ENCODE assay signal across 8 cellular contexts in genomic region chr4:186723207-186724047, GRCh38. TPM values are rescaled to one million over a fixed set of nuclear protein-coding genes. Genes with fewer than 3 reads are reported as not detected.
DNase-seq lines count a peak whose midpoint lies in the region; ATAC-seq and TF ChIP-seq lines count a peak whose summit lies in the region.

FAT1 (minus strand) TSS chr4:186723856; CDS start chr4:186709827, 14,029 bp downstream.

- no peak within 1 kb of the TSS for H3K27ac ChIP-seq in CD8-positive, alpha-beta T cell (ENCODE audit: low read depth, low read length)
- peak within 1 kb of the TSS; percentile 99 for H3K27ac ChIP-seq in HUES48 (ENCODE audit: low read depth, low read length)

- CTCF ChIA-PET in CD8-positive, alpha-beta T cell (lab: Charles Lee), result no interaction called here

- no peaks in the 10 kb centered on the region for H3K36me3 Mint-ChIP-seq in CD8-positive, alpha-beta T cell
- H3K36me3 Mint-ChIP-seq in activated T-helper 1 cell treated with anti-CD3 and anti-CD28 coated beads, Interleukin-12 subunit alpha, Interleukin-12 subunit beta, Interleukin-2, Interleukin-4 antibody, amounts not matched to agents 30 ng/mL and 10 ng/mL and 1 ng/mL, durations not matched to agents 14 hours and 24 hours and 36 hours (ENCODE audit: low read depth), result no peaks in the 10 kb centered on the region

- H2AFZ ChIP-seq in neuron (ENCODE audit: low read depth, low read length), result peak within 1 kb of the TSS; percentile 85

- H3K4me3 ChIP-seq in CD8-positive, alpha-beta T cell (ENCODE audit: low read depth, low read length), result no peak within 1 kb of the TSS
- H3K4me3 ChIP-seq in HUES48 (ENCODE audit: low read depth, low read length) (peak within 1 kb of the TSS; percentile 94), neuron (ENCODE audit: low read length) (peak within 1 kb of the TSS; percentile 65)

- no peak within 1 kb of the TSS for H3K27ac Mint-ChIP-seq in CD8-positive, alpha-beta T cell
- peak within 1 kb of the TSS; percentile 12 for H3K27ac Mint-ChIP-seq in activated T-helper 1 cell treated with anti-CD3 and anti-CD28 coated beads, Interleukin-12 subunit alpha, Interleukin-12 subunit beta, Interleukin-2, Interleukin-4 antibody, amounts not matched to agents 30 ng/mL and 10 ng/mL and 1 ng/mL, durations not matched to agents 14 hours and 24 hours and 36 hours

- POLR2A ChIA-PET in CD8-positive, alpha-beta T cell (lab: Charles Lee), result no interaction called here

- ATAC-seq in CD8-positive, alpha-beta T cell, result no peak
- no peak for ATAC-seq in HG03280 (IDR thresholded peaks at IDR 0.05; ENCODE audit: unreplicated experiment)

- intact Hi-C loops in CD8-positive, alpha-beta T cell (cut with DNase I, micrococcal nuclease), result no loop called here
- intact Hi-C loops in activated T-helper 1 cell treated with anti-CD3 and anti-CD28 coated beads, Interleukin-12 subunit alpha, Interleukin-12 subunit beta, Interleukin-2, Interleukin-4 antibody, amounts not matched to agents 30 ng/mL and 10 ng/mL and 1 ng/mL, durations not matched to agents 14 hours and 24 hours and 36 hours (cut with micrococcal nuclease), result loop anchor here (10.0 kb wide), 1 partner anchor 1699 kb away; no protein-coding TSS in a partner anchor

- peaks cover 6% of the 10 kb centered on the region for H3K9me3 ChIP-seq in CD8-positive, alpha-beta T cell (ENCODE audit: low read length)
- H3K9me3 ChIP-seq in HUES48 (ENCODE audit: control insufficient read depth, insufficient read depth, low read length) (no peaks in the 10 kb centered on the region), neuron (ENCODE audit: low read length) (peaks cover 6% of the 10 kb centered on the region)

- peak within 1 kb of the TSS; percentile 51 for H3K4me3 Mint-ChIP-seq in CD8-positive, alpha-beta T cell
- peak within 1 kb of the TSS; percentile 51 for H3K4me3 Mint-ChIP-seq in activated T-helper 1 cell treated with anti-CD3 and anti-CD28 coated beads, Interleukin-12 subunit alpha, Interleukin-12 subunit beta, Interleukin-2, Interleukin-4 antibody, amounts not matched to agents 30 ng/mL and 10 ng/mL and 1 ng/mL, durations not matched to agents 14 hours and 24 hours and 36 hours

- no peaks in the 10 kb centered on the region for H3K4me1 ChIP-seq in CD8-positive, alpha-beta T cell (ENCODE audit: insufficient read depth, low read length)
- H3K4me1 ChIP-seq in HUES48 (ENCODE audit: control insufficient read depth, insufficient read depth, low read length) (peaks cover 24% of the 10 kb centered on the region), neuron (ENCODE audit: insufficient read depth, low read length) (peaks cover 24% of the 10 kb centered on the region)

- peaks cover 15% of the 10 kb centered on the region for H3K4me1 Mint-ChIP-seq in CD8-positive, alpha-beta T cell (ENCODE audit: low read depth)
- no peaks in the 10 kb centered on the region for H3K4me1 Mint-ChIP-seq in activated T-helper 1 cell treated with anti-CD3 and anti-CD28 coated beads, Interleukin-12 subunit alpha, Interleukin-12 subunit beta, Interleukin-2, Interleukin-4 antibody, amounts not matched to agents 30 ng/mL and 10 ng/mL and 1 ng/mL, durations not matched to agents 14 hours and 24 hours and 36 hours (ENCODE audit: low read depth)

- no peak for DNase-seq in CD8-positive, alpha-beta T cell
- no peak for DNase-seq in activated T-helper 1 cell treated with anti-CD3 and anti-CD28 coated beads, Interleukin-12 subunit alpha, Interleukin-12 subunit beta, Interleukin-2, Interleukin-4 antibody, amounts not matched to agents 30 ng/mL and 10 ng/mL and 1 ng/mL, durations not matched to agents 14 hours and 24 hours and 36 hours (ENCODE audit: low spot score)
- DNase-seq in glomerular endothelial cell (ENCODE audit: extremely low read depth, low read depth, low spot score), result no peak
- no peak for DNase-seq in stimulated activated naive CD4-positive, alpha-beta T cell treated with Interleukin-2 at 50 U/mL for 16 hours (lab: John Stamatoyannopoulos, UW)
- no peak for DNase-seq in stimulated activated CD8-positive, alpha-beta memory T cell treated with anti-CD3 and anti-CD28 coated beads, Interleukin-4, amount 100 ng/mL, for 48 hours

- peaks cover 51% of the 10 kb centered on the region for H3K27me3 Mint-ChIP-seq in CD8-positive, alpha-beta T cell (ENCODE audit: low read depth)
- H3K27me3 Mint-ChIP-seq in activated T-helper 1 cell treated with anti-CD3 and anti-CD28 coated beads, Interleukin-12 subunit alpha, Interleukin-12 subunit beta, Interleukin-2, Interleukin-4 antibody, amounts not matched to agents 30 ng/mL and 10 ng/mL and 1 ng/mL, durations not matched to agents 14 hours and 24 hours and 36 hours (ENCODE audit: insufficient read depth), result peaks cover 44% of the 10 kb centered on the region

- peaks cover 9% of the 10 kb centered on the region for H3K27me3 ChIP-seq in CD8-positive, alpha-beta T cell (ENCODE audit: insufficient read depth, low read length)
- peaks cover 26% of the 10 kb centered on the region for H3K27me3 ChIP-seq in HUES48 (ENCODE audit: control insufficient read depth, insufficient read depth, low read length)
- H3K27me3 ChIP-seq in neuron (ENCODE audit: insufficient read depth, low read length), result no peaks in the 10 kb centered on the region

- peaks cover 4% of the 10 kb centered on the region for H3K9me3 Mint-ChIP-seq in CD8-positive, alpha-beta T cell
- H3K9me3 Mint-ChIP-seq in activated T-helper 1 cell treated with anti-CD3 and anti-CD28 coated beads, Interleukin-12 subunit alpha, Interleukin-12 subunit beta, Interleukin-2, Interleukin-4 antibody, amounts not matched to agents 30 ng/mL and 10 ng/mL and 1 ng/mL, durations not matched to agents 14 hours and 24 hours and 36 hours, result no peaks in the 10 kb centered on the region

- no peak for TF ChIP-seq CTCF in CD8-positive, alpha-beta T cell (IDR thresholded peaks at IDR 0.05)

- no peaks in the 10 kb centered on the region for H3K36me3 ChIP-seq in CD8-positive, alpha-beta T cell (ENCODE audit: insufficient read depth, low read length)
- no peaks in the 10 kb centered on the region for H3K36me3 ChIP-seq in HUES48 (ENCODE audit: control insufficient read depth, insufficient read depth, low read length)
- no peaks in the 10 kb centered on the region for H3K36me3 ChIP-seq in neuron (ENCODE audit: insufficient read depth, low read length)

- H3K9ac ChIP-seq in HUES48 (ENCODE audit: low read depth, low read length), result peak within 1 kb of the TSS; percentile 74

RNA-seq across cellular contexts. Expression of gene FAT1, which starts in this region (rescaled TPM):
- not detected for total RNA-seq in CD8-positive, alpha-beta T cell
- 0.03 and 0.15 TPM in 2 replicates for total RNA-seq in activated T-helper 1 cell treated with anti-CD3 and anti-CD28 coated beads, Interleukin-12 subunit alpha, Interleukin-12 subunit beta, Interleukin-2, Interleukin-4 antibody, amounts not matched to agents 30 ng/mL and 10 ng/mL and 1 ng/mL, durations not matched to agents 14 hours and 24 hours and 36 hours
- total RNA-seq in glomerular endothelial cell, result 108 and 154 TPM in 2 replicates

Comparison
In these comparisons a context has a peak if more than half of its experiments do, and no peak if none do; other contexts are left out.
1. RNA of gene FAT1 (total RNA-seq): 108 to 154 TPM in glomerular endothelial cell; 0.03 to 0.15 TPM in activated T-helper 1 cell treated with anti-CD3 and anti-CD28 coated beads, Interleukin-12 subunit alpha, Interleukin-12 subunit beta, Interleukin-2, Interleukin-4 antibody, amounts not matched to agents 30 ng/mL and 10 ng/mL and 1 ng/mL, durations not matched to agents 14 hours and 24 hours and 36 hours and not detected in CD8-positive, alpha-beta T cell; every median in the first group is over 10 times any median in the second.